1 cellular context compared by ENCODE assay signal in the genomic region with DNA sequence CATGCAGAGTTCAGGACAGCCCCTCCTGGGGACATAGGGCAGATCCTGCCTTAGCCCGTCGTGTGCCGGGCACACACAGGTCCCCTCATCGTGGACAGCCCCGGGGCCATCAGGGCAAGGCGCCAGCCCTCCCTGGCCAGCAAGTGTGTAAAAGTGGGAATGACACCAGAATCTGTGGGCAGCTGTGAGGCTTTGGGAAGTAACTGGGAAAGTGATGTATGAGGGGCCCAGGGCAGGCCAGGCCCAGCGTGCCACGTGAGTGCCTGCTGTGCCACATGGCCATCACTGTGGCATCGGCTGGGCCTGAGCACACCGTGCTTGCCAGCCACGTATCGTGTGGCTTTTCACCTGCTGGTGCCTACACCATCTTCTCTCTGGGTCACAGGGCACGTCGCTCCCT.
TF ChIP-seq lines count a peak whose summit lies in the region.

No MANE protein-coding gene starts in this region.

TF ChIP-seq in K562, 482 proteins besides CTCF, POLR2A, EP300 and RAD21:
- TF ChIP-seq POLR2G (IDR thresholded peaks at IDR 0.05; ENCODE audit: low read depth, low read length) (peak; percentile 41), ZNF143 (CRISPR knock-in tag; IDR thresholded peaks at IDR 0.05) (no peak)
- TF ChIP-seq, protein P1, sequence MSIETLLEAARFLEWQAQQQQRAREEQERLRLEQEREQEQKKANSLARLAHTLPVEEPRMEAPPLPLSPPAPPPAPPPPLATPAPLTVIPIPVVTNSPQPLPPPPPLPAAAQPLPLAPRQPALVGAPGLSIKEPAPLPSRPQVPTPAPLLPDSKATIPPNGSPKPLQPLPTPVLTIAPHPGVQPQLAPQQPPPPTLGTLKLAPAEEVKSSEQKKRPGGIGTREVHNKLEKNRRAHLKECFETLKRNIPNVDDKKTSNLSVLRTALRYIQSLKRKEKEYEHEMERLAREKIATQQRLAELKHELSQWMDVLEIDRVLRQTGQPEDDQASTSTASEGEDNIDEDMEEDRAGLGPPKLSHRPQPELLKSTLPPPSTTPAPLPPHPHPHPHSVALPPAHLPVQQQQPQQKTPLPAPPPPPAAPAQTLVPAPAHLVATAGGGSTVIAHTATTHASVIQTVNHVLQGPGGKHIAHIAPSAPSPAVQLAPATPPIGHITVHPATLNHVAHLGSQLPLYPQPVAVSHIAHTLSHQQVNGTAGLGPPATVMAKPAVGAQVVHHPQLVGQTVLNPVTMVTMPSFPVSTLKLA (conservative IDR thresholded peaks at IDR 0.05), result no peak
- TF ChIP-seq, protein P2, sequence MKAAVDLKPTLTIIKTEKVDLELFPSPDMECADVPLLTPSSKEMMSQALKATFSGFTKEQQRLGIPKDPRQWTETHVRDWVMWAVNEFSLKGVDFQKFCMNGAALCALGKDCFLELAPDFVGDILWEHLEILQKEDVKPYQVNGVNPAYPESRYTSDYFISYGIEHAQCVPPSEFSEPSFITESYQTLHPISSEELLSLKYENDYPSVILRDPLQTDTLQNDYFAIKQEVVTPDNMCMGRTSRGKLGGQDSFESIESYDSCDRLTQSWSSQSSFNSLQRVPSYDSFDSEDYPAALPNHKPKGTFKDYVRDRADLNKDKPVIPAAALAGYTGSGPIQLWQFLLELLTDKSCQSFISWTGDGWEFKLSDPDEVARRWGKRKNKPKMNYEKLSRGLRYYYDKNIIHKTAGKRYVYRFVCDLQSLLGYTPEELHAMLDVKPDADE (conservative IDR thresholded peaks at IDR 0.05; ENCODE audit: control insufficient read depth, low read depth, low read length), result no peak
- TF ChIP-seq, protein P3, sequence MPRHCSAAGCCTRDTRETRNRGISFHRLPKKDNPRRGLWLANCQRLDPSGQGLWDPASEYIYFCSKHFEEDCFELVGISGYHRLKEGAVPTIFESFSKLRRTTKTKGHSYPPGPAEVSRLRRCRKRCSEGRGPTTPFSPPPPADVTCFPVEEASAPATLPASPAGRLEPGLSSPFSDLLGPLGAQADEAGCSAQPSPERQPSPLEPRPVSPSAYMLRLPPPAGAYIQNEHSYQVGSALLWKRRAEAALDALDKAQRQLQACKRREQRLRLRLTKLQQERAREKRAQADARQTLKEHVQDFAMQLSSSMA (CRISPR knock-in tag; IDR thresholded peaks at IDR 0.05), result no peak
